ENCODE assay signal across 8 cellular contexts in genomic region chr7:135171581-135172291, GRCh38. TPM values are rescaled to one million over a fixed set of nuclear protein-coding genes. Genes with fewer than 3 reads are reported as not detected.
DNase-seq lines count a peak whose midpoint lies in the region; ATAC-seq, FAIRE-seq and TF ChIP-seq lines count a peak whose summit lies in the region.
"Not testable (repeated sequence)": the region's sequence is repeated elsewhere in the genome, so short reads cannot be mapped to it uniquely, and the experiment has no call there.

No MANE protein-coding gene starts in this region.

- WGBS in H1 (ENCODE audit: extremely low coverage in 1 of 2, insufficient coverage in 1 of 2, insufficient read length in 1 of 2, insufficient replicate concordance in 2 of 2, low coverage in 1 of 2, low lambda C conversion rate in 2 of 2, missing lambda C conversion rate in 1 of 2), 2 experiments, result 85% methylated on average over 17 of the region's 19 CpGs; no CpG with 5 or more reads in 1 of the 2 experiments

- not testable (repeated sequence) for ATAC-seq in natural killer cell treated with Interleukin-12 subunit alpha and Interleukin-12 subunit beta and Interleukin-15 and Interleukin-18, amount 100 ng/mL, for 72 hours; stimulated activated memory B cell treated with anti-CD40 and anti-IgM and Interleukin-4, amounts not matched to agents 10 μg/mL and 1 μg/mL and 100 μg/mL, for 72 hours

- H3K27ac Mint-ChIP-seq in activated naive CD8-positive, alpha-beta T cell, result peak overlapping the region; percentile 95
- peak overlapping the region; percentile 97 to 98 for H3K27ac Mint-ChIP-seq in natural killer cell treated with Interleukin-12 subunit alpha and Interleukin-12 subunit beta and Interleukin-15 and Interleukin-18, amount 100 ng/mL, for 72 hours
- peak overlapping the region; percentile 93 for H3K27ac Mint-ChIP-seq in stimulated activated memory B cell treated with anti-CD40 and anti-IgM and Interleukin-4, amounts not matched to agents 10 μg/mL and 1 μg/mL and 100 μg/mL, for 72 hours

- peak overlapping the region; percentile 97 for H3K4me3 Mint-ChIP-seq in activated naive CD8-positive, alpha-beta T cell
- H3K4me3 Mint-ChIP-seq in natural killer cell treated with Interleukin-12 subunit alpha and Interleukin-12 subunit beta and Interleukin-15 and Interleukin-18, amount 100 ng/mL, for 72 hours, result peak overlapping the region; percentile 88
- peak overlapping the region; percentile 90 for H3K4me3 Mint-ChIP-seq in stimulated activated memory B cell treated with anti-CD40 and anti-IgM and Interleukin-4, amounts not matched to agents 10 μg/mL and 1 μg/mL and 100 μg/mL, for 72 hours

- not testable (repeated sequence) for H3K9ac ChIP-seq in H1 (replicated peaks in 1 of 4; ENCODE audit: extremely low read depth in 1 of 4, low read depth in 3 of 4, low read length in 3 of 4)
- peak overlapping the region; percentile 82 for H3K9ac ChIP-seq in iPS-18a (ENCODE audit: low read length)

- not testable (repeated sequence) for H3K27me3 ChIP-seq in H1 (replicated peaks in 1 of 4; ENCODE audit: control insufficient read depth in 3 of 4, extremely low read depth in 1 of 4, insufficient read depth in 3 of 4, low read length in 3 of 4); iPS-18a (ENCODE audit: control insufficient read depth, insufficient read depth, low read length)

- not testable (repeated sequence) for H3K79me1 ChIP-seq in H1 (ENCODE audit: low read depth, low read length)

- H2BK12ac ChIP-seq in H1 (ENCODE audit: low read depth, low read length), result 0 out of 2 replicates have a peak overlapping the region, but pooled peaks have one; percentile 39

- peaks cover 0 to 20% of the 10 kb centered on the region in 2 experiments; a peak in 2 of 4 replicates for H3K79me2 ChIP-seq in H1 (ENCODE audit: control insufficient read depth in 1 of 2, insufficient read depth in 2 of 2, low read length in 2 of 2)

- peak overlapping the region; percentile 44; the same call in 1 of the 2 replicates for H3K18ac ChIP-seq in H1 (ENCODE audit: extremely low read depth, low read length)

- H3K4ac ChIP-seq in H1 (replicated peaks; ENCODE audit: insufficient read length, low read depth, low read length), result not testable (repeated sequence)

- H3K4me3 ChIP-seq in H1 (ENCODE audit: extremely low read depth in 1 of 4, insufficient read depth in 2 of 4, low read depth in 3 of 4, low read length in 4 of 4), result peak overlapping the region in 1 of 4 experiments; percentile 81; a peak in 1 of 8 replicates
- peak overlapping the region; percentile 67 for H3K4me3 ChIP-seq in iPS-18a (ENCODE audit: low read length)

- not testable (repeated sequence) for FAIRE-seq in H1 (lab: Jason Lieb, UNC)

- not testable (repeated sequence) for H3K9me3 Mint-ChIP-seq in activated naive CD8-positive, alpha-beta T cell (ENCODE audit: low read depth); natural killer cell treated with Interleukin-12 subunit alpha and Interleukin-12 subunit beta and Interleukin-15 and Interleukin-18, amount 100 ng/mL, for 72 hours; stimulated activated memory B cell treated with anti-CD40 and anti-IgM and Interleukin-4, amounts not matched to agents 10 μg/mL and 1 μg/mL and 100 μg/mL, for 72 hours

- H3K27ac ChIP-seq in H1 (ENCODE audit: low read depth, low read length), result not testable (repeated sequence)
- H3K27ac ChIP-seq in iPS-18a (ENCODE audit: low read length), result peak overlapping the region; percentile 18

- not testable (repeated sequence) for H3K9me3 ChIP-seq in H1 (ENCODE audit: insufficient read depth in 2 of 2, low read depth in 1 of 2, low read length in 1 of 2); iPS-18a (ENCODE audit: control insufficient read depth, low read depth, low read length)

- H2BK5ac ChIP-seq in H1 (ENCODE audit: low read depth, low read length), result peak overlapping the region; percentile 83

- peak; percentile 27 for TF ChIP-seq POLR2A in GM18526 (IDR thresholded peaks at IDR 0.05; ENCODE audit: extremely low read depth, insufficient read length)
- not testable (repeated sequence) for TF ChIP-seq POLR2A in H1 (IDR thresholded peaks at IDR 0.05; ENCODE audit: control extremely low read depth in 1 of 2, low read depth in 2 of 2, low read length in 2 of 2)

- peaks cover 45% of the 10 kb centered on the region for H3K4me1 Mint-ChIP-seq in activated naive CD8-positive, alpha-beta T cell (ENCODE audit: low read depth)
- H3K4me1 Mint-ChIP-seq in natural killer cell treated with Interleukin-12 subunit alpha and Interleukin-12 subunit beta and Interleukin-15 and Interleukin-18, amount 100 ng/mL, for 72 hours (ENCODE audit: low read depth in 2 of 2), result peaks cover 44 to 46% of the 10 kb centered on the region in 2 donors
- peaks cover 56% of the 10 kb centered on the region for H3K4me1 Mint-ChIP-seq in stimulated activated memory B cell treated with anti-CD40 and anti-IgM and Interleukin-4, amounts not matched to agents 10 μg/mL and 1 μg/mL and 100 μg/mL, for 72 hours

- H3K23ac ChIP-seq in H1 (ENCODE audit: insufficient read length), result not testable (repeated sequence)

- H2BK120ac ChIP-seq in H1 (replicated peaks; ENCODE audit: low read depth, low read length), result not testable (repeated sequence)

- CTCF ChIA-PET in H1 (lab: Charles Lee; ENCODE audit: partially characterized antibody), result not testable (repeated sequence)

- H3K23me2 ChIP-seq in H1 (ENCODE audit: low read depth, low read length), result not testable (repeated sequence)

- H3K36me3 ChIP-seq in H1 (ENCODE audit: control insufficient read depth in 2 of 4, insufficient read depth in 4 of 4, low read length in 3 of 4) (peaks cover 6 to 21% (median 18%) of the 10 kb centered on the region in 4 experiments; a peak in 7 of 8 replicates), iPS-18a (ENCODE audit: control insufficient read depth, low read depth, low read length) (peaks cover 20% of the 10 kb centered on the region)

- H2BK20ac ChIP-seq in H1 (ENCODE audit: low read length), result not testable (repeated sequence)

- H3K27me3 Mint-ChIP-seq in activated naive CD8-positive, alpha-beta T cell; natural killer cell treated with Interleukin-12 subunit alpha and Interleukin-12 subunit beta and Interleukin-15 and Interleukin-18, amount 100 ng/mL, for 72 hours; stimulated activated memory B cell treated with anti-CD40 and anti-IgM and Interleukin-4, amounts not matched to agents 10 μg/mL and 1 μg/mL and 100 μg/mL, for 72 hours: not testable (repeated sequence)

- H4K20me1 ChIP-seq in H1 (replicated peaks in 1 of 2; ENCODE audit: control insufficient read depth in 1 of 2, insufficient read depth in 2 of 2, low read length in 2 of 2), result not testable (repeated sequence)

- TF ChIP-seq EP300 in H1 (IDR thresholded peaks at IDR 0.05; ENCODE audit: borderline replicate concordance in 1 of 2, low read depth in 2 of 2, low read length in 2 of 2), result not testable (repeated sequence)

- H3K36me3 Mint-ChIP-seq in activated naive CD8-positive, alpha-beta T cell, result not testable (repeated sequence)
- H3K36me3 Mint-ChIP-seq in natural killer cell treated with Interleukin-12 subunit alpha and Interleukin-12 subunit beta and Interleukin-15 and Interleukin-18, amount 100 ng/mL, for 72 hours, result peaks cover 14% of the 10 kb centered on the region
- H3K36me3 Mint-ChIP-seq in stimulated activated memory B cell treated with anti-CD40 and anti-IgM and Interleukin-4, amounts not matched to agents 10 μg/mL and 1 μg/mL and 100 μg/mL, for 72 hours, result peaks cover 68% of the 10 kb centered on the region

- H2BK15ac ChIP-seq in H1 (ENCODE audit: low read length), result not testable (repeated sequence)

- H4K8ac ChIP-seq in H1 (ENCODE audit: extremely low read depth, insufficient read depth, low read length), result peak overlapping the region; percentile 41; the same call in 1 of the 2 replicates

- DNase-seq in AG08396 (ENCODE audit: low spot score) (peak; percentile 40), RPMI8226 (peak; percentile 51)
- DNase-seq in H1 (ENCODE audit: low read depth in 1 of 2, low spot score in 2 of 2); natural killer cell treated with Interleukin-12 subunit alpha and Interleukin-12 subunit beta and Interleukin-15 and Interleukin-18, amount 100 ng/mL, for 72 hours (ENCODE audit: low spot score): not testable (repeated sequence)

- not testable (repeated sequence) for H4K91ac ChIP-seq in H1 (replicated peaks; ENCODE audit: insufficient read length, low read length)

- H3K4me2 ChIP-seq in H1 (ENCODE audit: insufficient read depth in 1 of 2, low read depth in 2 of 2, low read length in 2 of 2), result 0 out of 4 replicates have a peak overlapping the region, but pooled peaks of 1 of the 2 experiments have one; percentile 0

- peaks cover 1 to 16% (median 3%) of the 10 kb centered on the region in 4 experiments; a peak in 4 of 7 replicates for H3K4me1 ChIP-seq in H1 (replicated peaks in 1 of 4; ENCODE audit: control insufficient read depth in 3 of 4, insufficient read depth in 4 of 4, low read length in 3 of 4)
- H3K4me1 ChIP-seq in iPS-18a (ENCODE audit: control insufficient read depth, low read depth, low read length), result not testable (repeated sequence)

- H4K5ac ChIP-seq in H1 (ENCODE audit: insufficient read length, low read depth, low read length), result not testable (repeated sequence)

- H3K14ac ChIP-seq in H1 (ENCODE audit: insufficient read length), result not testable (repeated sequence)

- POLR2A ChIA-PET in H1 (lab: Charles Lee; ENCODE audit: partially characterized antibody), result interaction anchor here (0.6 to 4.7 kb wide), 6 partner anchors 9 to 297 kb away, joined by 3 to 32 read pairs (median 5); partner anchors contain the start of gene AGBL3

- not testable (repeated sequence) for H3K56ac ChIP-seq in H1 (replicated peaks; ENCODE audit: insufficient read length, low read depth, low read length)

- H2AK5ac ChIP-seq in H1 (ENCODE audit: low read depth, low read length), result not testable (repeated sequence)

- TF ChIP-seq CTCF in H1 (IDR thresholded peaks at IDR 0.05; ENCODE audit: control extremely low read depth in 1 of 3, insufficient read depth in 1 of 3, low read depth in 1 of 3, low read length in 3 of 3), result not testable (repeated sequence)

- H2AFZ ChIP-seq in H1 (ENCODE audit: low read length), result peak overlapping the region; percentile 94; the same call in 1 of the 2 replicates

- TF ChIP-seq RAD21 in H1 (IDR thresholded peaks at IDR 0.05 in 1 of 2, conservative IDR thresholded peaks at IDR 0.05 in 1 of 2; ENCODE audit: low read depth in 2 of 2, low read length in 2 of 2), result not testable (repeated sequence)

RNA-seq across cellular contexts. Expression of gene CYREN, which starts 1.2 kb away (rescaled TPM):
- total RNA-seq in H1 (2021; fragmentation: NEBNext Ultra II Directional; extraction: Animal tissue kit (Norgen Biotek cat#: 25700)), result 46.0 and 46.2 TPM in 2 replicates
- 25.1 and 29.1 TPM in 2 replicates for polyA plus RNA-seq in H1 (2011; rRNA removed)
- 36.9 TPM for polyA plus RNA-seq in H1 (2011; cell fraction: cytosol; rRNA removed)
- polyA plus RNA-seq in H1 (2011; cell fraction: nucleus; rRNA removed), result 32.3 TPM
- polyA plus RNA-seq in H1 (2012, experiment 1 of 2), result 33.1 to 39.0 TPM (median 34.3 TPM) in 4 replicates
- 21.8 TPM for polyA plus RNA-seq in H1 (2012, experiment 2 of 2)
- 24.2 TPM for polyA plus RNA-seq in H1 (2013, experiment 1 of 2)
- 23.4 TPM for polyA plus RNA-seq in H1 (2013, experiment 2 of 2)
- polyA minus RNA-seq in H1 (2011; rRNA and poly(A)+ RNA removed), result 52.3 and 54.6 TPM in 2 replicates
- polyA minus RNA-seq in H1 (2011; cell fraction: cytosol; rRNA and poly(A)+ RNA removed), result 33.2 TPM
- polyA minus RNA-seq in H1 (2011; cell fraction: nucleus; rRNA and poly(A)+ RNA removed), result 61.4 TPM
- 10 to 100 TPM; 47.2 to 68.5 TPM for total RNA-seq in natural killer cell treated with Interleukin-12 subunit alpha and Interleukin-12 subunit beta and Interleukin-15 and Interleukin-18, amount 100 ng/mL, for 72 hours

RNA-seq across cellular contexts. Expression of gene TMEM140, which starts 23.9 kb away (rescaled TPM):
- not detected in 2 replicates for total RNA-seq in H1 (2021; fragmentation: NEBNext Ultra II Directional; extraction: Animal tissue kit (Norgen Biotek cat#: 25700))
- not detected in 2 replicates for polyA plus RNA-seq in H1 (2011; rRNA removed)
- polyA plus RNA-seq in H1 (2011; cell fraction: cytosol; rRNA removed), result not detected
- not detected for polyA plus RNA-seq in H1 (2011; cell fraction: nucleus; rRNA removed)
- 9.2 to 11.8 TPM (median 11.1 TPM) in 4 replicates for polyA plus RNA-seq in H1 (2012, experiment 1 of 2)
- 3.7 TPM for polyA plus RNA-seq in H1 (2012, experiment 2 of 2)
- not detected for polyA plus RNA-seq in H1 (2013, experiment 1 of 2)
- not detected for polyA plus RNA-seq in H1 (2013, experiment 2 of 2)
- 0.09 TPM in 1 of 2 replicates, not detected in the other for polyA minus RNA-seq in H1 (2011; rRNA and poly(A)+ RNA removed)
- not detected for polyA minus RNA-seq in H1 (2011; cell fraction: cytosol; rRNA and poly(A)+ RNA removed)
- not detected for polyA minus RNA-seq in H1 (2011; cell fraction: nucleus; rRNA and poly(A)+ RNA removed)
- total RNA-seq in natural killer cell treated with Interleukin-12 subunit alpha and Interleukin-12 subunit beta and Interleukin-15 and Interleukin-18, amount 100 ng/mL, for 72 hours, result 10 to 100 TPM; 10.2 to 17.4 TPM

RNA-seq across cellular contexts. Expression of gene WDR91, which starts 39.6 kb away (rescaled TPM):
- total RNA-seq in H1 (2021; fragmentation: NEBNext Ultra II Directional; extraction: Animal tissue kit (Norgen Biotek cat#: 25700)), result 12.7 and 14.7 TPM in 2 replicates
- polyA plus RNA-seq in H1 (2011; rRNA removed), result 8.2 and 11.2 TPM in 2 replicates
- 13.0 TPM for polyA plus RNA-seq in H1 (2011; cell fraction: cytosol; rRNA removed)
- 38.4 TPM for polyA plus RNA-seq in H1 (2011; cell fraction: nucleus; rRNA removed)
- 4.8 to 9.7 TPM (median 9.0 TPM) in 4 replicates for polyA plus RNA-seq in H1 (2012, experiment 1 of 2)
- 6.7 TPM for polyA plus RNA-seq in H1 (2012, experiment 2 of 2)
- polyA plus RNA-seq in H1 (2013, experiment 1 of 2), result 5.7 TPM
- polyA plus RNA-seq in H1 (2013, experiment 2 of 2), result 5.6 TPM
- 13.2 and 16.6 TPM in 2 replicates for polyA minus RNA-seq in H1 (2011; rRNA and poly(A)+ RNA removed)
- 6.8 TPM for polyA minus RNA-seq in H1 (2011; cell fraction: cytosol; rRNA and poly(A)+ RNA removed)
- polyA minus RNA-seq in H1 (2011; cell fraction: nucleus; rRNA and poly(A)+ RNA removed), result 10.2 TPM
- 10 to 100 TPM; 11.9 to 22.8 TPM for total RNA-seq in natural killer cell treated with Interleukin-12 subunit alpha and Interleukin-12 subunit beta and Interleukin-15 and Interleukin-18, amount 100 ng/mL, for 72 hours

Comparison
In these comparisons a context has a peak if more than half of its experiments do, and no peak if none do; other contexts are left out.
1. RNA of gene TMEM140, which starts 23.9 kb away (total RNA-seq): 10.2 to 17.4 TPM in natural killer cell treated with Interleukin-12 subunit alpha and Interleukin-12 subunit beta and Interleukin-15 and Interleukin-18, amount 100 ng/mL, for 72 hours; not detected in H1; every median in the first group is over 10 times any median in the second.
2. Peak in every context shown above with its lines, with median percentiles within 50 percentile points of each other: H3K27ac Mint-ChIP-seq and H3K4me3 Mint-ChIP-seq.